In genomic region chr14:23299986-23300686, GRCh38 we compare ENCODE assay signal across 8 cellular contexts. TPM values are rescaled to one million over a fixed set of nuclear protein-coding genes. Genes with fewer than 3 reads are reported as not detected.
A peak's percentile ranks its signal among the peaks of the same experiment; 100 is the strongest.
DNase-seq lines count a peak whose midpoint lies in the region; ATAC-seq and TF ChIP-seq lines count a peak whose summit lies in the region.

No MANE protein-coding gene starts in this region.

- WGBS in lung, 2 donors, result 60 to 70% methylated on average over 10 of the region's 10 CpGs

- peaks cover 12% of the 10 kb centered on the region for H3K4me1 Mint-ChIP-seq in type B pancreatic cell (ENCODE audit: unreplicated experiment)

- H3K27ac ChIP-seq in lung (ENCODE audit: low read depth in 1 of 2, low read length in 1 of 2), result peak overlapping the region; percentile 92 to 97

- peaks cover 3 to 7% of the 10 kb centered on the region in 2 donors for H3K4me1 ChIP-seq in lung (ENCODE audit: control insufficient read depth in 2 of 2, insufficient read depth in 2 of 2, low read length in 2 of 2)

- H3K36me3 Mint-ChIP-seq in type B pancreatic cell, result no peaks in the 10 kb centered on the region

- H3K4me3 ChIP-seq in astrocyte of the cerebellum (ENCODE audit: low read depth, low read length) (peak overlapping the region; percentile 71), lung (no peak overlapping the region)

- peaks cover under 1% of the 10 kb centered on the region for H3K27me3 Mint-ChIP-seq in type B pancreatic cell

- H3K9me3 Mint-ChIP-seq in type B pancreatic cell, result no peaks in the 10 kb centered on the region

- no peak for TF ChIP-seq CTCF in astrocyte of the cerebellum (IDR thresholded peaks at IDR 0.05; ENCODE audit: low read depth, low read length, missing control alignments)
- no peak for TF ChIP-seq CTCF in lung (IDR thresholded peaks at IDR 0.05; ENCODE audit: control extremely low read depth, extremely low read depth)
- TF ChIP-seq CTCF in type B pancreatic cell (conservative IDR thresholded peaks at IDR 0.05), result no peak

- peak overlapping the region; percentile 93 for H3K4me3 Mint-ChIP-seq in type B pancreatic cell

- no peaks in the 10 kb centered on the region for H3K9me3 ChIP-seq in lung (ENCODE audit: control insufficient read depth in 2 of 2, insufficient read depth in 1 of 2, low read length in 1 of 2)

- DNase-seq in activated effector memory CD4-positive, alpha-beta T cell treated with anti-CD3 and anti-CD28 coated beads, Interleukin-2, amount 50 U/mL, for 16 hours, result peak; percentile 59
- no peak for DNase-seq in activated effector memory CD4-positive, alpha-beta T cell treated with Interleukin-2 at 50 U/mL for 16 hours
- no peak for DNase-seq in astrocyte of the cerebellum (ENCODE audit: low read depth)
- DNase-seq in lung (ENCODE audit: low spot score), result no peak
- DNase-seq in type B pancreatic cell (ENCODE audit: extremely low spot score, unreplicated experiment), result no peak
- DNase-seq in SHP77 (lab: John Stamatoyannopoulos, UW), result no peak
- DNase-seq in NCI-H345 treated with DMSO at 0.1 percent for 48 hours (lab: John Stamatoyannopoulos, UW; ENCODE audit: unreplicated experiment), result no peak

- ATAC-seq in lung (ENCODE audit: insufficient read depth, low FRiP score), result no peak
- no peak for ATAC-seq in HG03439 (IDR thresholded peaks at IDR 0.05; ENCODE audit: unreplicated experiment)

- in situ Hi-C loops in astrocyte of the cerebellum (cut with HindIII; ENCODE audit: low sequenced_read_pairs), result no loop called here

- H3K27ac Mint-ChIP-seq in type B pancreatic cell, result peak overlapping the region; percentile 96

- peaks cover 0 to 7% of the 10 kb centered on the region in 2 donors for H3K36me3 ChIP-seq in lung (ENCODE audit: control insufficient read depth in 2 of 2, insufficient read depth in 2 of 2, low read length in 2 of 2)

- H3K27me3 ChIP-seq in lung (ENCODE audit: control insufficient read depth, insufficient read depth), result no peaks in the 10 kb centered on the region

RNA-seq across cellular contexts. Expression of gene PPP1R3E, which starts 2.5 kb away (rescaled TPM):
- total RNA-seq in lung (10 to 100 TPM in 1 of 2 donors, 1 to 10 TPM in 1; 7.5 to 14.5 TPM), type B pancreatic cell (ENCODE audit: low replicate concordance) (10.1 and 16.7 TPM in 2 replicates)
- polyA plus RNA-seq in lung, result 10 to 100 TPM in 1 of 2 donors, 1 to 10 TPM in 1; 7.1 to 16.4 TPM

RNA-seq across cellular contexts. Expression of gene BCL2L2, which starts 6.5 kb away (rescaled TPM):
- total RNA-seq in lung, result 10 to 100 TPM; 20.8 to 52.8 TPM
- polyA plus RNA-seq in lung, result 10 to 100 TPM; 31.0 to 48.6 TPM
- 21.0 and 22.5 TPM in 2 replicates for total RNA-seq in type B pancreatic cell (ENCODE audit: low replicate concordance)

RNA-seq across cellular contexts. Expression of gene HOMEZ, which starts 14.2 kb away (rescaled TPM):
- total RNA-seq in lung (10 to 100 TPM in 1 of 2 donors, 1 to 10 TPM in 1; 6.1 to 13.4 TPM), type B pancreatic cell (ENCODE audit: low replicate concordance) (15.9 and 19.5 TPM in 2 replicates)
- 1 to 10 TPM; 6.9 to 9.8 TPM for polyA plus RNA-seq in lung

RNA-seq across cellular contexts. Expression of gene PABPN1, which starts 21.1 kb away (rescaled TPM):
- total RNA-seq in lung (100 to 1,000 TPM in 1 of 2 donors, 10 to 100 TPM in 1; 66.0 to 116 TPM), type B pancreatic cell (ENCODE audit: low replicate concordance) (202 and 337 TPM in 2 replicates)
- 100 to 1,000 TPM in 1 of 2 donors, 10 to 100 TPM in 1; 88.8 to 183 TPM for polyA plus RNA-seq in lung

RNA-seq across cellular contexts. Expression of gene SLC22A17, which starts 52.6 kb away (rescaled TPM):
- total RNA-seq in lung (10 to 100 TPM; 13.4 to 27.3 TPM), type B pancreatic cell (ENCODE audit: low replicate concordance) (16.8 and 52.5 TPM in 2 replicates)
- 1 to 10 TPM; 5.4 to 6.0 TPM for polyA plus RNA-seq in lung
